22 cellular contexts compared by ENCODE assay signal in genomic region chr4:15110120-15110571, GRCh38.
A peak's percentile ranks its signal among the peaks of the same experiment; 100 is the strongest.
DNase-seq lines count a peak whose midpoint lies in the region; ATAC-seq and TF ChIP-seq lines count a peak whose summit lies in the region.
"Had no signal": no experiment of that assay in that cellular context is flagged by ENCODE, and none has a peak within 500 bp of the region (broad histone marks: within the 10 kb centered on the region; RNA-seq: fewer than 3 reads in every experiment).

No MANE protein-coding gene starts in this region.

- dilution Hi-C loops in mammary epithelial cell (cut with HindIII; ENCODE audit: low sequenced_read_pairs) = no loop called here

- no peaks in the 10 kb centered on the region for H3K9me3 ChIP-seq in mammary epithelial cell (replicated peaks; ENCODE audit: insufficient read depth, low read length)
- H3K9me3 ChIP-seq in breast epithelium = no peaks in the 10 kb centered on the region
- no peaks in the 10 kb centered on the region for H3K9me3 ChIP-seq in mucosa of descending colon
- H3K9me3 ChIP-seq: BLaER1 treated with 17β-estradiol and CSF1 and Interleukin-3, amounts not matched to agents 10 nM and 100 nM had no signal

- TF ChIP-seq CTCF in mammary epithelial cell (conservative IDR thresholded peaks at IDR 0.05 in 1 of 2, IDR thresholded peaks at IDR 0.05 in 1 of 2; ENCODE audit: extremely low read depth in 1 of 2, insufficient read depth in 1 of 2, low read depth in 1 of 2, low read length in 2 of 2) (no peak), breast epithelium (IDR thresholded peaks at IDR 0.05) (no peak), mucosa of descending colon (IDR thresholded peaks at IDR 0.05) (no peak), lower leg skin (IDR thresholded peaks at IDR 0.05) (no peak)

- H4K20me1 ChIP-seq in mammary epithelial cell (ENCODE audit: insufficient read depth, low read length) = no peaks in the 10 kb centered on the region
- H4K20me1 ChIP-seq: BLaER1 treated with 17β-estradiol and CSF1 and Interleukin-3, amounts not matched to agents 10 nM and 100 nM had no signal

- H2AFZ ChIP-seq in mammary epithelial cell (ENCODE audit: low read depth, low read length) = no peak overlapping the region

- peak; percentile 32 for DNase-seq in mammary epithelial cell
- DNase-seq in breast epithelium (ENCODE audit: low spot score in 2 of 2) = no peak
- DNase-seq in kidney tubule cell (ENCODE audit: low spot score) = peak; percentile 30
- DNase-seq in mucosa of descending colon = peak in 1 of 3 donors; percentile 51
- no peak for DNase-seq in lower leg skin (ENCODE audit: low spot score in 2 of 2)
- DNase-seq: CD4-positive, alpha-beta memory T cell; DND-41; NCI-H1105; NCI-H146; NCI-H2029 treated with DMSO at 0.1 percent for 48 hours; NCI-H226; NCI-H510A treated with DMSO at 0.1 percent for 48 hours; NCI-H748 treated with DMSO at 0.1 percent for 48 hours had no signal

- ATAC-seq in mucosa of descending colon = peak; percentile 91
- ATAC-seq in HG02970 (IDR thresholded peaks at IDR 0.05; ENCODE audit: low FRiP score, unreplicated experiment) = no peak
- no peak for ATAC-seq in HG03159 (IDR thresholded peaks at IDR 0.05; ENCODE audit: unreplicated experiment)
- no peak for ATAC-seq in HG03460 (IDR thresholded peaks at IDR 0.05; ENCODE audit: unreplicated experiment)
- ATAC-seq: Panc1, SK-N-SH treated with all-trans-retinoic acid at 6 μM for 48 hours had no signal

- H3K4me2 ChIP-seq in mammary epithelial cell (ENCODE audit: insufficient read depth, low read depth, low read length) = no peak overlapping the region
- H3K4me2 ChIP-seq: BLaER1 treated with 17β-estradiol and CSF1 and Interleukin-3, amounts not matched to agents 10 nM and 100 nM; KMS-11 had no signal

- H3K27ac ChIP-seq in mammary epithelial cell (ENCODE audit: insufficient read depth, low read depth, low read length) (no peak overlapping the region), breast epithelium (no peak overlapping the region)
- H3K27ac ChIP-seq: 22Rv1; BLaER1 treated with 17β-estradiol and CSF1 and Interleukin-3, amounts not matched to agents 10 nM and 100 nM; HL-60; KMS-11 had no signal

- H3K4me3 ChIP-seq in mammary epithelial cell (replicated peaks in 1 of 3; ENCODE audit: insufficient read depth in 1 of 3, low read depth in 2 of 3, low read length in 3 of 3) (no peak overlapping the region), breast epithelium (no peak overlapping the region), mucosa of descending colon (no peak overlapping the region), lower leg skin (ENCODE audit: low read depth, poor library complexity, severe bottlenecking) (no peak overlapping the region)
- H3K4me3 ChIP-seq: BLaER1 treated with 17β-estradiol and CSF1 and Interleukin-3, amounts not matched to agents 10 nM and 100 nM had no signal

- intact Hi-C loops in mammary epithelial cell (cut with micrococcal nuclease) (no loop called here), breast epithelium (cut with DNase I; ENCODE audit: low total_unique reads) (no loop called here), mucosa of descending colon (cut with DNase I, micrococcal nuclease) (no loop called here), lower leg skin (cut with DNase I; ENCODE audit: low total_unique reads) (no loop called here)

- H3K4me1 ChIP-seq in mammary epithelial cell (ENCODE audit: insufficient read depth, low read length) = no peaks in the 10 kb centered on the region
- no peaks in the 10 kb centered on the region for H3K4me1 ChIP-seq in breast epithelium
- no peaks in the 10 kb centered on the region for H3K4me1 ChIP-seq in mucosa of descending colon (ENCODE audit: low read depth)
- H3K4me1 ChIP-seq: BLaER1 treated with 17β-estradiol and CSF1 and Interleukin-3, amounts not matched to agents 10 nM and 100 nM had no signal

- H3K27me3 ChIP-seq in mammary epithelial cell (ENCODE audit: insufficient read depth, low read length) = no peaks in the 10 kb centered on the region
- no peaks in the 10 kb centered on the region for H3K27me3 ChIP-seq in breast epithelium
- H3K27me3 ChIP-seq: BLaER1 treated with 17β-estradiol and CSF1 and Interleukin-3, amounts not matched to agents 10 nM and 100 nM had no signal

- in situ Hi-C loops in mammary epithelial cell (cut with MboI; ENCODE audit: low sequenced_read_pairs in 2 of 2) = no loop called here

- H3K9ac ChIP-seq in mammary epithelial cell (ENCODE audit: insufficient read depth, low read length) = no peak overlapping the region
- H3K9ac ChIP-seq: BLaER1 treated with 17β-estradiol and CSF1 and Interleukin-3, amounts not matched to agents 10 nM and 100 nM; KMS-11 had no signal

- no peaks in the 10 kb centered on the region for H3K36me3 ChIP-seq in mammary epithelial cell (ENCODE audit: insufficient read depth, low read length)
- H3K36me3 ChIP-seq in breast epithelium = no peaks in the 10 kb centered on the region
- H3K36me3 ChIP-seq in mucosa of descending colon (ENCODE audit: low read depth) = no peaks in the 10 kb centered on the region
- H3K36me3 ChIP-seq: BLaER1 treated with 17β-estradiol and CSF1 and Interleukin-3, amounts not matched to agents 10 nM and 100 nM had no signal

- no TSS peak for BruUV-seq in mammary epithelial cell (replicated peaks; lab: Mats Ljungman, UMichigan)

- TF ChIP-seq POLR2A in breast epithelium (IDR thresholded peaks at IDR 0.05) (no peak), lower leg skin (IDR thresholded peaks at IDR 0.05) (no peak)

- no peaks in the 10 kb centered on the region for H3K79me2 ChIP-seq in mammary epithelial cell (ENCODE audit: insufficient read depth, low read length)

- CTCF ChIA-PET in mammary epithelial cell (lab: Charles Lee; ENCODE audit: low non-redundant PET) = no interaction called here

Comparison
In these comparisons a context has a peak if more than half of its experiments do, and no peak if none do; other contexts are left out.
1. DNase-seq: peak in mammary epithelial cell (single experiment) and kidney tubule cell (single experiment); none in breast epithelium (0 of 2) and lower leg skin (0 of 2).